8 cellular contexts compared by ENCODE assay signal in the genomic region with DNA sequence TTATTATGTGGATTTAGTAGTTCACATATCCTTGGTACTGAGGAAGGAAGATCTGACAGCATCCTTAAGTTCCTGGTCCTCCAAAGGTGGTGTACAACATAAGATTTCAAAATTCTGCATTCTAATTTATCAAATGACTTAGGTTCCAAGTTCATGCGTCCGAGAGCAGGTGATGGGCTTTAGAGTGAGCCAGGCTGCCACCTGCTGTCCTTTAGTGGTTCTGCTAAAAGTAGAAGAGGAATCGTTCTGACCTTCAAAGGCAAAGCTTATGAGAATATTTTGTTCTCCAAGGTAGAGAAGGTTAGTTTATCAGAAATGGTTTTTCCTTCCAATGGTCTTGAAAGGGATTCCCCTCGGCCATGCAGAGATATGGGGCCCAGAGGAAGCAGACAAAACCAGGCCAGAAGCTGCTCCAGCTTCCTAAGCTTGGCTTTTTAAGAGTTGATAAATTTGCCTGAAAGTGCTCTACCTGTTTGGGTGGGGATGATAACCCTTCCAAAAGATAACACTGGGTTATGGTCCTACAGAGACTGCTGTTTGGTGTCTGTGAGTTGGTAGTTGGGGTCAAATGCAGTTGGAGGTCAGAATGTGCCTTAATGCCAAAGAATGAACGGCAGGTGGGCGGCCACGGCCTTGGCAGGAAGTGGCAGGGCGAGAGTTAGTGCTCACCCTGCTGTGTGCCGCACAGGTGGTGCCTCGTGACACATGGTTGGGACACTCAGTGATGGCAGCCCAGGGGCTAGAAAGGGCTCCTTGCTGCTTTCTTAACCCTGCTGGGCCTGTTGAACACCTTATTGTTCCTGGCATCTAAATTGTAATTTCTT. TPM values are rescaled to one million over a fixed set of nuclear protein-coding genes. Genes with fewer than 3 reads are reported as not detected.
A peak's percentile ranks its signal among the peaks of the same experiment; 100 is the strongest.
DNase-seq lines count a peak whose midpoint lies in the region; ATAC-seq and TF ChIP-seq lines count a peak whose summit lies in the region.

No MANE protein-coding gene starts in this region.

- TF ChIP-seq CTCF in progenitor cell of endocrine pancreas (IDR thresholded peaks at IDR 0.05; ENCODE audit: unreplicated experiment): peak; percentile 95

- H3K9me3 Mint-ChIP-seq in activated naive CD4-positive, alpha-beta T cell treated with anti-CD3 and anti-CD28 coated beads, Interleukin-2, amount 50 U/mL, for 24 hours: no peaks in the 10 kb centered on the region
- no peaks in the 10 kb centered on the region for H3K9me3 Mint-ChIP-seq in progenitor cell of endocrine pancreas (ENCODE audit: low read depth)

- peaks cover 24% of the 10 kb centered on the region for H3K4me1 Mint-ChIP-seq in activated naive CD4-positive, alpha-beta T cell treated with anti-CD3 and anti-CD28 coated beads, Interleukin-2, amount 50 U/mL, for 24 hours
- H3K4me1 Mint-ChIP-seq in progenitor cell of endocrine pancreas (ENCODE audit: low read depth): peaks cover 4% of the 10 kb centered on the region

- H3K27me3 Mint-ChIP-seq in activated naive CD4-positive, alpha-beta T cell treated with anti-CD3 and anti-CD28 coated beads, Interleukin-2, amount 50 U/mL, for 24 hours: no peaks in the 10 kb centered on the region
- H3K27me3 Mint-ChIP-seq in progenitor cell of endocrine pancreas: peaks cover 18% of the 10 kb centered on the region

- peaks cover under 1% of the 10 kb centered on the region for H3K36me3 Mint-ChIP-seq in activated naive CD4-positive, alpha-beta T cell treated with anti-CD3 and anti-CD28 coated beads, Interleukin-2, amount 50 U/mL, for 24 hours
- H3K36me3 Mint-ChIP-seq in progenitor cell of endocrine pancreas (ENCODE audit: insufficient read depth): peaks cover 2% of the 10 kb centered on the region

- peak overlapping the region; percentile 19 for H3K27ac Mint-ChIP-seq in activated naive CD4-positive, alpha-beta T cell treated with anti-CD3 and anti-CD28 coated beads, Interleukin-2, amount 50 U/mL, for 24 hours
- H3K27ac Mint-ChIP-seq in progenitor cell of endocrine pancreas: no peak overlapping the region

- H3K4me3 Mint-ChIP-seq in activated naive CD4-positive, alpha-beta T cell treated with anti-CD3 and anti-CD28 coated beads, Interleukin-2, amount 50 U/mL, for 24 hours: no peak overlapping the region
- no peak overlapping the region for H3K4me3 Mint-ChIP-seq in progenitor cell of endocrine pancreas (ENCODE audit: low read depth)

- ATAC-seq in HG03378 (IDR thresholded peaks at IDR 0.05; ENCODE audit: unreplicated experiment) (no peak), HG03442 (IDR thresholded peaks at IDR 0.05; ENCODE audit: unreplicated experiment) (no peak)

- DNase-seq in DMS114 treated with DMSO at 0.1 percent for 48 hours (lab: John Stamatoyannopoulos, UW; ENCODE audit: unreplicated experiment): peak; percentile 66
- peak; percentile 55 for DNase-seq in LHCN-M2 (ENCODE audit: low read depth)
- peak; percentile 1 to 25 for DNase-seq in SHP77 (lab: John Stamatoyannopoulos, UW)
- DNase-seq in glomerular visceral epithelial cell (ENCODE audit: extremely low spot score): peak; percentile 62
- no peak for DNase-seq in progenitor cell of endocrine pancreas (ENCODE audit: low spot score, unreplicated experiment)

RNA-seq across cellular contexts. Expression of gene LRTM2, which starts 29.0 kb away (rescaled TPM):
- not detected in 2 replicates for total RNA-seq in LHCN-M2 (2014; rRNA removed)
- not detected for polyA plus RNA-seq in LHCN-M2 (2012)
- total RNA-seq in progenitor cell of endocrine pancreas: 0.48 and 0.53 TPM in 2 replicates
